In genomic region chr7:80210400-80210799, GRCh38 we compare ENCODE assay signal across 21 cellular contexts.
DNase-seq lines count a peak whose midpoint lies in the region; ATAC-seq and TF ChIP-seq lines count a peak whose summit lies in the region.
"Had no signal": no experiment of that assay in that cellular context is flagged by ENCODE, and none has a peak within 500 bp of the region (broad histone marks: within the 10 kb centered on the region; RNA-seq: fewer than 3 reads in every experiment).

No MANE protein-coding gene starts in this region.

- BruUV-seq in MCF 10A (replicated peaks; lab: Mats Ljungman, UMichigan) (no TSS peak), mammary epithelial cell (replicated peaks; lab: Mats Ljungman, UMichigan) (no TSS peak)

- CTCF ChIA-PET in MCF 10A (lab: Yijun Ruan, JAX) (interaction anchor here (0.7 to 0.9 kb wide), 2 partner anchors 17 to 79 kb away, joined by 3 to 4 read pairs; no protein-coding TSS in a partner anchor), mammary epithelial cell (lab: Charles Lee; ENCODE audit: low non-redundant PET) (no interaction called here)
- CTCF ChIA-PET in activated naive CD4-positive, alpha-beta T cell treated with anti-CD3 and anti-CD28 coated beads for 36 hours (lab: Charles Lee): no interaction called here

- peak overlapping the region; percentile 10 for H3K27ac Mint-ChIP-seq in MCF 10A (ENCODE audit: low read depth, unreplicated experiment)
- no peak overlapping the region for H3K27ac Mint-ChIP-seq in activated naive CD4-positive, alpha-beta T cell treated with anti-CD3 and anti-CD28 coated beads for 36 hours
- H3K27ac Mint-ChIP-seq: activated B cell treated with CpG ODN at 0.5 μM for 24 hours; CD8-positive, alpha-beta T cell; effector memory CD8-positive, alpha-beta T cell; GM23338; naive thymus-derived CD4-positive, alpha-beta T cell; T-helper 1 cell treated with Interleukin-12 subunit alpha and Interleukin-12 subunit beta and Interleukin-4 antibody, amounts not matched to agents 30 μg/mL and 1 μg/mL, for 36 hours had no signal

- H3K36me3 Mint-ChIP-seq in MCF 10A (ENCODE audit: insufficient read depth, unreplicated experiment): peaks cover under 1% of the 10 kb centered on the region
- peaks cover 8% of the 10 kb centered on the region for H3K36me3 Mint-ChIP-seq in activated naive CD4-positive, alpha-beta T cell treated with anti-CD3 and anti-CD28 coated beads for 36 hours (ENCODE audit: low read depth)
- H3K36me3 Mint-ChIP-seq: CD8-positive, alpha-beta T cell had no signal

- no peak overlapping the region for H3K9ac ChIP-seq in mammary epithelial cell (ENCODE audit: insufficient read depth, low read length)

- H3K9me3 ChIP-seq in mammary epithelial cell (replicated peaks; ENCODE audit: insufficient read depth, low read length) (no peaks in the 10 kb centered on the region), upper lobe of right lung (no peaks in the 10 kb centered on the region)
- H3K9me3 ChIP-seq: gastroesophageal sphincter, lower lobe of right lung had no signal

- dilution Hi-C loops in mammary epithelial cell (cut with HindIII; ENCODE audit: low sequenced_read_pairs): no loop called here

- H3K79me2 ChIP-seq in mammary epithelial cell (ENCODE audit: insufficient read depth, low read length): peaks cover 10% of the 10 kb centered on the region

- no peaks in the 10 kb centered on the region for H4K20me1 ChIP-seq in mammary epithelial cell (ENCODE audit: insufficient read depth, low read length)

- H3K36me3 ChIP-seq in mammary epithelial cell (ENCODE audit: insufficient read depth, low read length) (peaks cover 22% of the 10 kb centered on the region), upper lobe of right lung (peaks cover 27% of the 10 kb centered on the region)
- H3K36me3 ChIP-seq: lower lobe of right lung had no signal

- H3K4me3 ChIP-seq in mammary epithelial cell (replicated peaks in 1 of 3; ENCODE audit: insufficient read depth in 1 of 3, low read depth in 2 of 3, low read length in 3 of 3): no peak overlapping the region
- no peak overlapping the region for H3K4me3 ChIP-seq in upper lobe of right lung
- H3K4me3 ChIP-seq: gastroesophageal sphincter, GM23338, lower lobe of right lung had no signal

- no peak overlapping the region for H2AFZ ChIP-seq in mammary epithelial cell (ENCODE audit: low read depth, low read length)
- H2AFZ ChIP-seq: GM23338 had no signal

- no peak overlapping the region for H3K4me2 ChIP-seq in mammary epithelial cell (ENCODE audit: insufficient read depth, low read depth, low read length)
- H3K4me2 ChIP-seq: GM23338 had no signal

- H3K9me3 Mint-ChIP-seq in MCF 10A (ENCODE audit: unreplicated experiment): no peaks in the 10 kb centered on the region
- H3K9me3 Mint-ChIP-seq in activated naive CD4-positive, alpha-beta T cell treated with anti-CD3 and anti-CD28 coated beads for 36 hours: no peaks in the 10 kb centered on the region
- H3K9me3 Mint-ChIP-seq: activated B cell treated with CpG ODN at 0.5 μM for 24 hours; CD8-positive, alpha-beta T cell; GM23338; naive thymus-derived CD4-positive, alpha-beta T cell; T-helper 1 cell treated with Interleukin-12 subunit alpha and Interleukin-12 subunit beta and Interleukin-4 antibody, amounts not matched to agents 30 μg/mL and 1 μg/mL, for 36 hours had no signal

- 88% methylated on average over 3 of the region's 3 CpGs for WGBS in mammary epithelial cell (ENCODE audit: low coverage, missing lambda C conversion rate)

- H3K4me3 Mint-ChIP-seq in MCF 10A (ENCODE audit: unreplicated experiment): no peak overlapping the region
- H3K4me3 Mint-ChIP-seq in activated naive CD4-positive, alpha-beta T cell treated with anti-CD3 and anti-CD28 coated beads for 36 hours: no peak overlapping the region
- H3K4me3 Mint-ChIP-seq: activated B cell treated with CpG ODN at 0.5 μM for 24 hours; CD8-positive, alpha-beta T cell; effector memory CD8-positive, alpha-beta T cell; GM23338; naive thymus-derived CD4-positive, alpha-beta T cell; T-helper 1 cell treated with Interleukin-12 subunit alpha and Interleukin-12 subunit beta and Interleukin-4 antibody, amounts not matched to agents 30 μg/mL and 1 μg/mL, for 36 hours had no signal

- no peaks in the 10 kb centered on the region for H3K27me3 ChIP-seq in mammary epithelial cell (ENCODE audit: insufficient read depth, low read length)
- H3K27me3 ChIP-seq in upper lobe of right lung: no peaks in the 10 kb centered on the region
- H3K27me3 ChIP-seq: gastroesophageal sphincter had no signal

- in situ Hi-C loops in mammary epithelial cell (cut with MboI; ENCODE audit: low sequenced_read_pairs in 2 of 2): loop anchor here in 1 of 2 donors (10.0 kb wide), 1 partner anchor 184 kb away; no protein-coding TSS in a partner anchor

- peaks cover 11% of the 10 kb centered on the region for H3K4me1 Mint-ChIP-seq in MCF 10A (ENCODE audit: insufficient read depth, unreplicated experiment)
- no peaks in the 10 kb centered on the region for H3K4me1 Mint-ChIP-seq in activated naive CD4-positive, alpha-beta T cell treated with anti-CD3 and anti-CD28 coated beads for 36 hours (ENCODE audit: low read depth)
- H3K4me1 Mint-ChIP-seq: activated B cell treated with CpG ODN at 0.5 μM for 24 hours; GM23338; naive thymus-derived CD4-positive, alpha-beta T cell had no signal

- POLR2A ChIA-PET in MCF 10A (lab: Yijun Ruan, JAX): interaction anchor here (0.6 to 1.3 kb wide), 4 partner anchors 8 to 796 kb away, joined by 3 to 4 read pairs (median 3); no protein-coding TSS in a partner anchor

- no peak for TF ChIP-seq CTCF in MCF 10A (IDR thresholded peaks at IDR 0.05; ENCODE audit: unreplicated experiment)
- no peak for TF ChIP-seq CTCF in mammary epithelial cell (conservative IDR thresholded peaks at IDR 0.05 in 1 of 2, IDR thresholded peaks at IDR 0.05 in 1 of 2; ENCODE audit: extremely low read depth in 1 of 2, insufficient read depth in 1 of 2, low read depth in 1 of 2, low read length in 2 of 2)
- TF ChIP-seq CTCF in upper lobe of right lung (IDR thresholded peaks at IDR 0.05): no peak
- TF ChIP-seq CTCF in GM20000 (IDR thresholded peaks at IDR 0.05; ENCODE audit: extremely low read depth, missing control alignments): no peak

- ATAC-seq in upper lobe of right lung (peak; percentile 74), GM21526 (IDR thresholded peaks at IDR 0.05; ENCODE audit: low FRiP score, unreplicated experiment) (no peak)
- ATAC-seq: CD8-positive, alpha-beta T cell; effector memory CD8-positive, alpha-beta T cell; gastroesophageal sphincter; GM23338; naive thymus-derived CD4-positive, alpha-beta T cell had no signal

- intact Hi-C loops in MCF 10A (cut with micrococcal nuclease): loop anchor here (10.0 kb wide), 1 partner anchor 184 kb away; no protein-coding TSS in a partner anchor
- intact Hi-C loops in mammary epithelial cell (cut with micrococcal nuclease): no loop called here
- intact Hi-C loops in upper lobe of right lung (cut with DNase I): no loop called here
- intact Hi-C loops in activated naive CD4-positive, alpha-beta T cell treated with anti-CD3 and anti-CD28 coated beads for 36 hours (cut with micrococcal nuclease): no loop called here

- H3K27me3 Mint-ChIP-seq in MCF 10A (ENCODE audit: insufficient read depth, unreplicated experiment): no peaks in the 10 kb centered on the region
- peaks cover 4% of the 10 kb centered on the region for H3K27me3 Mint-ChIP-seq in activated naive CD4-positive, alpha-beta T cell treated with anti-CD3 and anti-CD28 coated beads for 36 hours (ENCODE audit: low read depth)
- H3K27me3 Mint-ChIP-seq: activated B cell treated with CpG ODN at 0.5 μM for 24 hours; effector memory CD8-positive, alpha-beta T cell; naive thymus-derived CD4-positive, alpha-beta T cell had no signal

- H3K4me1 ChIP-seq in mammary epithelial cell (ENCODE audit: insufficient read depth, low read length): peaks cover 13% of the 10 kb centered on the region
- no peaks in the 10 kb centered on the region for H3K4me1 ChIP-seq in upper lobe of right lung
- H3K4me1 ChIP-seq: lower lobe of right lung had no signal

- no peak overlapping the region for H3K27ac ChIP-seq in mammary epithelial cell (ENCODE audit: insufficient read depth, low read depth, low read length)
- H3K27ac ChIP-seq in upper lobe of right lung: no peak overlapping the region
- H3K27ac ChIP-seq: gastroesophageal sphincter, HL-60, lower lobe of right lung had no signal

- no peak for DNase-seq in MCF 10A (ENCODE audit: unreplicated experiment)
- no peak for DNase-seq in mammary epithelial cell
- DNase-seq in SHP77 treated with DMSO at 0.1 percent for 48 hours (lab: John Stamatoyannopoulos, UW): peak; percentile 63
- DNase-seq in kidney glomerular epithelial cell (lab: John Stamatoyannopoulos, UW): peak; percentile 25
- DNase-seq in upper lobe of right lung: no peak
- no peak for DNase-seq in activated naive CD4-positive, alpha-beta T cell treated with anti-CD3 and anti-CD28 coated beads for 36 hours
- DNase-seq in GM20000 (ENCODE audit: low spot score): no peak
- DNase-seq: activated B cell treated with CpG ODN at 0.5 μM for 24 hours; activated effector memory CD4-positive, alpha-beta T cell treated with Interleukin-2 at 50 U/mL for 16 hours; amygdala; CD8-positive, alpha-beta T cell; effector memory CD8-positive, alpha-beta T cell; KG1; lower lobe of right lung; naive thymus-derived CD4-positive, alpha-beta T cell; retina had no signal

Comparison
In these comparisons a context has a peak if more than half of its experiments do, and no peak if none do; other contexts are left out.
1. DNase-seq: peak in SHP77 treated with DMSO at 0.1 percent for 48 hours (single experiment) and kidney glomerular epithelial cell (single experiment); none in MCF 10A (single experiment), mammary epithelial cell (single experiment), upper lobe of right lung (single experiment), activated naive CD4-positive, alpha-beta T cell treated with anti-CD3 and anti-CD28 coated beads for 36 hours (single experiment) and GM20000 (single experiment).